1 cellular context compared by ENCODE assay signal in genomic region chrX:152817082-152817744, GRCh38.
TF ChIP-seq lines count a peak whose summit lies in the region.

No MANE protein-coding gene starts in this region.

TF ChIP-seq in HepG2, 621 proteins besides CTCF, POLR2A, EP300 and RAD21:
- TF ChIP-seq STAG1 (CRISPR knock-in tag; IDR thresholded peaks at IDR 0.05) (peak; percentile 57), RARA (CRISPR knock-in tag; IDR thresholded peaks at IDR 0.05) (no peak), SMYD3 (CRISPR knock-in tag; IDR thresholded peaks at IDR 0.05) (no peak), NR0B2 (CRISPR knock-in tag; IDR thresholded peaks at IDR 0.05) (no peak), IRX3 (CRISPR knock-in tag; IDR thresholded peaks at IDR 0.05; ENCODE audit: borderline replicate concordance, low read depth) (no peak), MIER3 (CRISPR knock-in tag; IDR thresholded peaks at IDR 0.05; ENCODE audit: borderline replicate concordance) (no peak), TBX2 (CRISPR knock-in tag; IDR thresholded peaks at IDR 0.05; ENCODE audit: borderline replicate concordance) (no peak), BRCA1 (CRISPR knock-in tag; IDR thresholded peaks at IDR 0.05) (no peak), GMEB1 (CRISPR knock-in tag; IDR thresholded peaks at IDR 0.05; ENCODE audit: borderline replicate concordance) (no peak), ZNF780A (CRISPR knock-in tag; IDR thresholded peaks at IDR 0.05) (no peak), BRF2 (CRISPR knock-in tag; IDR thresholded peaks at IDR 0.05) (no peak), SMC3 (IDR thresholded peaks at IDR 0.05; ENCODE audit: low read length) (0 out of 2 replicates have a peak, but pooled peaks have one; percentile 6)
- TF ChIP-seq, protein P1, sequence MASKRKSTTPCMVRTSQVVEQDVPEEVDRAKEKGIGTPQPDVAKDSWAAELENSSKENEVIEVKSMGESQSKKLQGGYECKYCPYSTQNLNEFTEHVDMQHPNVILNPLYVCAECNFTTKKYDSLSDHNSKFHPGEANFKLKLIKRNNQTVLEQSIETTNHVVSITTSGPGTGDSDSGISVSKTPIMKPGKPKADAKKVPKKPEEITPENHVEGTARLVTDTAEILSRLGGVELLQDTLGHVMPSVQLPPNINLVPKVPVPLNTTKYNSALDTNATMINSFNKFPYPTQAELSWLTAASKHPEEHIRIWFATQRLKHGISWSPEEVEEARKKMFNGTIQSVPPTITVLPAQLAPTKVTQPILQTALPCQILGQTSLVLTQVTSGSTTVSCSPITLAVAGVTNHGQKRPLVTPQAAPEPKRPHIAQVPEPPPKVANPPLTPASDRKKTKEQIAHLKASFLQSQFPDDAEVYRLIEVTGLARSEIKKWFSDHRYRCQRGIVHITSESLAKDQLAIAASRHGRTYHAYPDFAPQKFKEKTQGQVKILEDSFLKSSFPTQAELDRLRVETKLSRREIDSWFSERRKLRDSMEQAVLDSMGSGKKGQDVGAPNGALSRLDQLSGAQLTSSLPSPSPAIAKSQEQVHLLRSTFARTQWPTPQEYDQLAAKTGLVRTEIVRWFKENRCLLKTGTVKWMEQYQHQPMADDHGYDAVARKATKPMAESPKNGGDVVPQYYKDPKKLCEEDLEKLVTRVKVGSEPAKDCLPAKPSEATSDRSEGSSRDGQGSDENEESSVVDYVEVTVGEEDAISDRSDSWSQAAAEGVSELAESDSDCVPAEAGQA (IDR thresholded peaks at IDR 0.05; ENCODE audit: low read depth) = no peak
- TF ChIP-seq, protein P1 (CRISPR knock-in tag; IDR thresholded peaks at IDR 0.05; ENCODE audit: borderline replicate concordance) = no peak
